ENCODE assay signal across 10 cellular contexts in the genomic region with DNA sequence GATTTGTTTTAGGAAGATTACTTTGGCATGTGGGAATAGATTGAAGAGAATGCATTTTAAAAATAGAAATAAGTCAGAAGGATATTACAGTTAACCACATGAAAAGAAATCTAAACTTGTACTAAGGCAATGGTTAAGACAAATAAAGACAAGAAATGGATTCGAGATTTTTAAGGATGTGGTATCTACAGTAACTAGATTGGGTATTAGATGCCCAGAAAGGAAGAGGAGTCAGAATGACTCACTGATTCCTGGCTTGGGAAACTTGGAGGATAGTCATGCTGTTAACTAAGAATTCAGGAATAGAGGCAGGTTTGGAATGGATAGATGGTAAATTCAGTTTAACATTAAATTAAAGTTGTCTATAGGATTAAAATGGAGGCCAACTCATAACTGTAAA. TPM values are rescaled to one million over a fixed set of nuclear protein-coding genes. Genes with fewer than 3 reads are reported as not detected.
DNase-seq lines count a peak whose midpoint lies in the region; ATAC-seq and TF ChIP-seq lines count a peak whose summit lies in the region.
"Had no signal": no experiment of that assay in that cellular context is flagged by ENCODE, and none has a peak within 500 bp of the region (broad histone marks: within the 10 kb centered on the region; RNA-seq: fewer than 3 reads in every experiment).

No MANE protein-coding gene starts in this region.

- ATAC-seq in HG02973 (IDR thresholded peaks at IDR 0.05; ENCODE audit: unreplicated experiment) (no peak), GM19351 (IDR thresholded peaks at IDR 0.05; ENCODE audit: unreplicated experiment) (no peak), HG03196 (IDR thresholded peaks at IDR 0.05; ENCODE audit: unreplicated experiment) (no peak)

- no peak overlapping the region for H3K4me3 Mint-ChIP-seq in activated CD4-positive, alpha-beta memory T cell treated with anti-CD3 and anti-CD28 coated beads, Interleukin-2, amount 10 ng/mL, durations not matched to agents 7 days and 5 days
- H3K4me3 Mint-ChIP-seq: nephron progenitor cell had no signal

- no peak overlapping the region for H3K14ac ChIP-seq in trophoblast cell (ENCODE audit: low read length)

- no peak for TF ChIP-seq CTCF in epithelial cell of proximal tubule (conservative IDR thresholded peaks at IDR 0.05; ENCODE audit: low read depth, low read length)

- no peaks in the 10 kb centered on the region for H3K27me3 Mint-ChIP-seq in activated CD4-positive, alpha-beta memory T cell treated with anti-CD3 and anti-CD28 coated beads, Interleukin-2, amount 10 ng/mL, durations not matched to agents 7 days and 5 days

- H3K27ac ChIP-seq in trophoblast cell (ENCODE audit: low read depth, low read length): no peak overlapping the region

- H2AFZ ChIP-seq in trophoblast cell (ENCODE audit: insufficient read depth, low read length, poor library complexity): no peak overlapping the region

- POLR2A ChIA-PET in activated CD4-positive, alpha-beta memory T cell treated with anti-CD3 and anti-CD28 coated beads, Interleukin-2, amount 10 ng/mL, durations not matched to agents 7 days and 5 days (lab: Charles Lee): no interaction called here

- H4K91ac ChIP-seq in trophoblast cell (ENCODE audit: low read depth, low read length): no peak overlapping the region

- H2BK12ac ChIP-seq in trophoblast cell (ENCODE audit: low read length): no peak overlapping the region

- H4K12ac ChIP-seq in trophoblast cell (ENCODE audit: low read depth, low read length): no peak overlapping the region

- no peak overlapping the region for H3K23ac ChIP-seq in trophoblast cell (ENCODE audit: low read length)

- no CpG with 5 or more reads among the region's 1 CpG for WGBS in trophoblast cell (ENCODE audit: extremely low coverage, insufficient coverage, insufficient read length)

- no peaks in the 10 kb centered on the region for H3K9me3 Mint-ChIP-seq in activated CD4-positive, alpha-beta memory T cell treated with anti-CD3 and anti-CD28 coated beads, Interleukin-2, amount 10 ng/mL, durations not matched to agents 7 days and 5 days
- H3K9me3 Mint-ChIP-seq: nephron progenitor cell had no signal

- no peak overlapping the region for H4K8ac ChIP-seq in trophoblast cell (ENCODE audit: low read depth, low read length)

- H3K18ac ChIP-seq in trophoblast cell (ENCODE audit: low read length): no peak overlapping the region

- H3K9ac ChIP-seq in trophoblast cell (ENCODE audit: low read length): no peak overlapping the region

- H3K36me3 Mint-ChIP-seq in activated CD4-positive, alpha-beta memory T cell treated with anti-CD3 and anti-CD28 coated beads, Interleukin-2, amount 10 ng/mL, durations not matched to agents 7 days and 5 days (ENCODE audit: low read depth): no peaks in the 10 kb centered on the region

- H3K27ac Mint-ChIP-seq in activated CD4-positive, alpha-beta memory T cell treated with anti-CD3 and anti-CD28 coated beads, Interleukin-2, amount 10 ng/mL, durations not matched to agents 7 days and 5 days: no peak overlapping the region
- H3K27ac Mint-ChIP-seq: nephron progenitor cell had no signal

- H3K27me3 ChIP-seq in trophoblast cell (ENCODE audit: insufficient read depth, low read length): no peaks in the 10 kb centered on the region

- no peak overlapping the region for H2BK120ac ChIP-seq in trophoblast cell (ENCODE audit: insufficient read depth, low read length, poor library complexity)

- H2BK5ac ChIP-seq in trophoblast cell (ENCODE audit: low read depth, low read length, poor library complexity): no peak overlapping the region

- H3K36me3 ChIP-seq in trophoblast cell (ENCODE audit: control insufficient read depth in 1 of 2, insufficient read depth in 2 of 2, low read length in 2 of 2): no peaks in the 10 kb centered on the region

- H3K4me1 Mint-ChIP-seq in activated CD4-positive, alpha-beta memory T cell treated with anti-CD3 and anti-CD28 coated beads, Interleukin-2, amount 10 ng/mL, durations not matched to agents 7 days and 5 days: peaks cover 16% of the 10 kb centered on the region

- H2AK5ac ChIP-seq in trophoblast cell (ENCODE audit: low read length): no peak overlapping the region

- H3K79me1 ChIP-seq in trophoblast cell (ENCODE audit: low read length): no peaks in the 10 kb centered on the region

- H3K79me2 ChIP-seq in trophoblast cell (ENCODE audit: control insufficient read depth, insufficient read depth, low read length, poor library complexity): no peaks in the 10 kb centered on the region

- H3K9me3 ChIP-seq in trophoblast cell (ENCODE audit: insufficient read depth, low read depth, low read length): no peaks in the 10 kb centered on the region

- peaks cover 2 to 3% of the 10 kb centered on the region in 2 experiments for H3K4me1 ChIP-seq in trophoblast cell (ENCODE audit: control insufficient read depth in 1 of 2, insufficient read depth in 2 of 2, low read length in 2 of 2)

- DNase-seq in EH (ENCODE audit: low read depth) (peak; percentile 97), RKO (ENCODE audit: low spot score) (peak; percentile 90), epithelial cell of proximal tubule (ENCODE audit: low read depth) (peak; percentile 46), trophoblast cell (peak; percentile 8 to 57)
- DNase-seq in activated CD4-positive, alpha-beta memory T cell treated with anti-CD3 and anti-CD28 coated beads, Interleukin-2, amount 10 ng/mL, durations not matched to agents 7 days and 5 days: no peak
- DNase-seq: NCI-H2107, nephron progenitor cell had no signal

- no peak overlapping the region for H3K4ac ChIP-seq in trophoblast cell (ENCODE audit: low read depth, low read length)

- H3K4me3 ChIP-seq in epithelial cell of proximal tubule (ENCODE audit: low read depth, low read length) (no peak overlapping the region), trophoblast cell (ENCODE audit: low read depth, low read length) (no peak overlapping the region)

- CTCF ChIA-PET in activated CD4-positive, alpha-beta memory T cell treated with anti-CD3 and anti-CD28 coated beads, Interleukin-2, amount 10 ng/mL, durations not matched to agents 7 days and 5 days (lab: Charles Lee): no interaction called here

- no peak overlapping the region for H3K4me2 ChIP-seq in trophoblast cell (ENCODE audit: low read length)

RNA-seq across cellular contexts. Expression of a gene that starts 55.9 kb away (rescaled TPM):
- 6.4 and 7.8 TPM in 2 replicates for total RNA-seq in epithelial cell of proximal tubule
- polyA plus RNA-seq in trophoblast cell (2013): 7.5 and 8.0 TPM in 2 replicates
- 10 to 100 TPM; 22.1 to 23.7 TPM for total RNA-seq in activated CD4-positive, alpha-beta memory T cell treated with anti-CD3 and anti-CD28 coated beads, Interleukin-2, amount 10 ng/mL, durations not matched to agents 7 days and 5 days

RNA-seq across cellular contexts. Expression of a gene that starts 55.9 kb away (rescaled TPM):
- total RNA-seq in epithelial cell of proximal tubule: 35.1 and 45.1 TPM in 2 replicates
- polyA plus RNA-seq in trophoblast cell (2013): 20.3 and 21.3 TPM in 2 replicates
- total RNA-seq in activated CD4-positive, alpha-beta memory T cell treated with anti-CD3 and anti-CD28 coated beads, Interleukin-2, amount 10 ng/mL, durations not matched to agents 7 days and 5 days: 10 to 100 TPM; 78.0 to 78.9 TPM
